ENCODE assay signal across 29 cellular contexts in genomic region chr1:3841491-3841890, GRCh38.
"Had no signal": no experiment of that assay in that cellular context is flagged by ENCODE, and none has a peak within 500 bp of the region (broad histone marks: within the 10 kb centered on the region; RNA-seq: fewer than 3 reads in every experiment).

No MANE protein-coding gene starts in this region.

- H3K27me3 Mint-ChIP-seq: activated CD8-positive, alpha-beta T cell treated with anti-CD3 and anti-CD28 coated beads for 36 hours; activated naive CD4-positive, alpha-beta T cell treated with anti-CD3 and anti-CD28 coated beads, Interleukin-2, amount 50 U/mL, for 24 hours; activated naive CD8-positive, alpha-beta T cell treated with anti-CD3 and anti-CD28 coated beads, Interleukin-2, amount 10 ng/mL, durations not matched to agents 7 days and 5 days; central memory CD8-positive, alpha-beta T cell; dendritic cell treated with granulocyte-macrophage colony-stimulating factor and Interleukin-4, amounts not matched to agents 40 ng/mL and 50 ng/mL, for 4 days; T-helper 17 cell had no signal

- ATAC-seq: activated CD4-positive, CD25-positive, alpha-beta regulatory T cell treated with anti-CD3 and anti-CD28 coated beads, Interleukin-2, amount 50 U/mL, for 24 hours; activated CD8-positive, alpha-beta T cell treated with anti-CD3 and anti-CD28 coated beads for 36 hours; activated T-cell treated with anti-CD3 and anti-CD28 coated beads, Interleukin-2, amount 50 U/mL, for 4 hours; esophagus mucosa; gastroesophageal sphincter; heart right ventricle; T-helper 17 cell; WTC11 had no signal

- H3K27me3 ChIP-seq: brain microvascular endothelial cell, dorsolateral prefrontal cortex, gastroesophageal sphincter, heart right ventricle had no signal

- DNase-seq: activated CD4-positive, alpha-beta T cell treated with anti-CD3 and anti-CD28 coated beads for 48 hours; activated CD4-positive, alpha-beta T cell treated with anti-CD3 and anti-CD28 coated beads, Interleukin-2, amount 50 U/mL, for 1 hour; activated CD4-positive, alpha-beta T cell treated with anti-CD3 and anti-CD28 coated beads, Interleukin-2, amount 50 U/mL, for 48 hours; activated CD8-positive, alpha-beta memory T cell treated with anti-CD3 and anti-CD28 coated beads for 24 hours; activated CD8-positive, alpha-beta T cell treated with anti-CD3 and anti-CD28 coated beads for 36 hours; activated effector memory CD4-positive, alpha-beta T cell treated with anti-CD3 and anti-CD28 coated beads, Interleukin-2, amount 50 U/mL, for 16 hours; activated naive CD4-positive, alpha-beta T cell treated with anti-CD3 and anti-CD28 coated beads for 36 hours; activated naive CD8-positive, alpha-beta T cell treated with anti-CD3 and anti-CD28 coated beads, Interleukin-2, amount 10 ng/mL, durations not matched to agents 7 days and 5 days; activated T-cell treated with anti-CD3 and anti-CD28 coated beads, Interleukin-2, amount 50 U/mL, for 4 hours; anterior cingulate cortex; brain microvascular endothelial cell; dorsolateral prefrontal cortex; effector memory CD4-positive, alpha-beta T cell; endodermal cell; foreskin fibroblast; heart right ventricle; T-helper 1 cell; T-helper 17 cell; T1000 had no signal

- H3K4me1 ChIP-seq: gastroesophageal sphincter, heart right ventricle had no signal

- H3K4me1 Mint-ChIP-seq: activated naive CD4-positive, alpha-beta T cell treated with anti-CD3 and anti-CD28 coated beads, Interleukin-2, amount 50 U/mL, for 24 hours; activated naive CD8-positive, alpha-beta T cell treated with anti-CD3 and anti-CD28 coated beads, Interleukin-2, amount 10 ng/mL, durations not matched to agents 7 days and 5 days; central memory CD8-positive, alpha-beta T cell; T-helper 17 cell; WTC11 had no signal

- H3K4me3 Mint-ChIP-seq: activated CD8-positive, alpha-beta T cell treated with anti-CD3 and anti-CD28 coated beads for 36 hours; activated naive CD4-positive, alpha-beta T cell treated with anti-CD3 and anti-CD28 coated beads for 36 hours; activated naive CD4-positive, alpha-beta T cell treated with anti-CD3 and anti-CD28 coated beads, Interleukin-2, amount 50 U/mL, for 24 hours; activated naive CD8-positive, alpha-beta T cell treated with anti-CD3 and anti-CD28 coated beads, Interleukin-2, amount 10 ng/mL, durations not matched to agents 7 days and 5 days; activated T-cell treated with anti-CD3 and anti-CD28 coated beads, Interleukin-2, amount 50 U/mL, for 4 hours; central memory CD8-positive, alpha-beta T cell; dendritic cell treated with granulocyte-macrophage colony-stimulating factor and Interleukin-4, amounts not matched to agents 40 ng/mL and 50 ng/mL, for 4 days; endodermal cell; T-helper 17 cell; T-helper 2 cell treated with Interferon-gamma antibody and Interleukin-4, amounts not matched to agents 5 μg/mL and 100 μg/mL, for 36 hours; WTC11 had no signal

- H3K27ac Mint-ChIP-seq: activated CD8-positive, alpha-beta T cell treated with anti-CD3 and anti-CD28 coated beads for 36 hours; activated naive CD4-positive, alpha-beta T cell treated with anti-CD3 and anti-CD28 coated beads for 36 hours; activated naive CD4-positive, alpha-beta T cell treated with anti-CD3 and anti-CD28 coated beads, Interleukin-2, amount 50 U/mL, for 24 hours; activated naive CD8-positive, alpha-beta T cell treated with anti-CD3 and anti-CD28 coated beads, Interleukin-2, amount 10 ng/mL, durations not matched to agents 7 days and 5 days; activated T-helper 2 cell treated with anti-CD3 and anti-CD28 coated beads, Interferon-gamma antibody, Interleukin-2, Interleukin-4, amounts not matched to agents 10 μg/mL and 5 μg/mL and 100 μg/mL, durations not matched to agents 14 hours and 24 hours and 36 hours; endodermal cell; T-helper 17 cell; T-helper 2 cell treated with Interferon-gamma antibody and Interleukin-4, amounts not matched to agents 5 μg/mL and 100 μg/mL, for 36 hours; WTC11 had no signal

- H3K9me3 Mint-ChIP-seq: activated naive CD4-positive, alpha-beta T cell treated with anti-CD3 and anti-CD28 coated beads, Interleukin-2, amount 50 U/mL, for 24 hours; central memory CD8-positive, alpha-beta T cell had no signal

- H3K27ac ChIP-seq: brain microvascular endothelial cell, coronary artery, gastroesophageal sphincter, heart right ventricle had no signal

- H3K4me3 ChIP-seq: coronary artery, dorsolateral prefrontal cortex, gastroesophageal sphincter, heart right ventricle had no signal
